Comparison of ENCODE assay signal across 8 cellular contexts in genomic region chr7:91082854-91083495, GRCh38.
DNase-seq lines count a peak whose midpoint lies in the region; ATAC-seq, FAIRE-seq and TF ChIP-seq lines count a peak whose summit lies in the region.

No MANE protein-coding gene starts in this region.

- DNase-seq in D721Med (ENCODE audit: insufficient read length, low spot score) (no peak), HFFc6 (peak; percentile 18), SK-N-MC (ENCODE audit: low read depth, low spot score) (no peak), glomerular visceral epithelial cell (ENCODE audit: extremely low spot score) (peak; percentile 4), uterus (no peak), MG63 (no peak)
- no peak for DNase-seq in CD4-positive, alpha-beta memory T cell

- peak overlapping the region; percentile 76 for H3K27ac ChIP-seq in SK-N-MC
- H3K27ac ChIP-seq in uterus, result peak overlapping the region; percentile 16 to 24
- no peak overlapping the region for H3K27ac ChIP-seq in CD4-positive, alpha-beta memory T cell (ENCODE audit: low read depth, low read length)

- no peaks in the 10 kb centered on the region for H3K27me3 Mint-ChIP-seq in HFFc6 (ENCODE audit: insufficient read depth)
- no peaks in the 10 kb centered on the region for H3K27me3 Mint-ChIP-seq in CD4-positive, alpha-beta memory T cell

- H3K27me3 ChIP-seq in uterus, result no peaks in the 10 kb centered on the region
- no peaks in the 10 kb centered on the region for H3K27me3 ChIP-seq in CD4-positive, alpha-beta memory T cell (ENCODE audit: insufficient read depth, low read length)
- no peaks in the 10 kb centered on the region for H3K27me3 ChIP-seq in MG63

- TF ChIP-seq CTCF in D721Med (IDR thresholded peaks at IDR 0.05; ENCODE audit: insufficient read depth, missing control alignments) (peak; percentile 71), HFFc6 (IDR thresholded peaks at IDR 0.05) (peak; percentile 82), uterus (IDR thresholded peaks at IDR 0.05) (peak in 3 of 4 experiments; percentile 35 to 48 (median 42))

- no peak for ATAC-seq in GM21737 (IDR thresholded peaks at IDR 0.05; ENCODE audit: unreplicated experiment)

- H3K4me3 ChIP-seq in SK-N-MC, result no peak overlapping the region
- no peak overlapping the region for H3K4me3 ChIP-seq in uterus
- no peak overlapping the region for H3K4me3 ChIP-seq in CD4-positive, alpha-beta memory T cell (ENCODE audit: low read length in 2 of 2)
- H3K4me3 ChIP-seq in MG63, result no peak overlapping the region

- intact Hi-C loops in uterus (cut with DNase I; ENCODE audit: low total_unique reads), result no loop called here
- intact Hi-C loops in CD4-positive, alpha-beta memory T cell (cut with micrococcal nuclease), result loop anchor here (10.0 kb wide), 2 partner anchors 802 to 1362 kb away; partner anchors contain the start of genes GATAD1 and MTERF1

- CTCF ChIA-PET in CD4-positive, alpha-beta memory T cell (lab: Charles Lee; ENCODE audit: partially characterized antibody), result interaction anchor here (1.3 kb wide), 1 partner anchor 9 kb away, joined by 3 read pairs; no protein-coding TSS in a partner anchor

- no peak for TF ChIP-seq POLR2A in uterus (IDR thresholded peaks at IDR 0.05)

- H3K4me1 Mint-ChIP-seq in HFFc6 (ENCODE audit: low read depth), result peaks cover 65% of the 10 kb centered on the region
- peaks cover 11 to 24% (median 13%) of the 10 kb centered on the region in 4 donors for H3K4me1 Mint-ChIP-seq in CD4-positive, alpha-beta memory T cell

- no peaks in the 10 kb centered on the region for H3K9me3 Mint-ChIP-seq in HFFc6
- H3K9me3 Mint-ChIP-seq in CD4-positive, alpha-beta memory T cell, result no peaks in the 10 kb centered on the region

- FAIRE-seq in D721Med (lab: Jason Lieb, UNC), result peak; percentile 16

- peak overlapping the region; percentile 8 for H3K4me3 Mint-ChIP-seq in HFFc6
- H3K4me3 Mint-ChIP-seq in CD4-positive, alpha-beta memory T cell, result no peak overlapping the region

- H3K9me3 ChIP-seq in SK-N-MC (ENCODE audit: low read depth, low read length) (no peaks in the 10 kb centered on the region), uterus (no peaks in the 10 kb centered on the region), MG63 (no peaks in the 10 kb centered on the region)
- no peaks in the 10 kb centered on the region for H3K9me3 ChIP-seq in CD4-positive, alpha-beta memory T cell (ENCODE audit: control insufficient read depth in 1 of 2, low read length in 2 of 2)

- 0 out of 2 replicates have a peak, but pooled peaks cover 6% of the 10 kb centered on the region for H3K36me3 Mint-ChIP-seq in HFFc6 (ENCODE audit: low read depth)
- no peaks in the 10 kb centered on the region for H3K36me3 Mint-ChIP-seq in CD4-positive, alpha-beta memory T cell

- POLR2A ChIA-PET in CD4-positive, alpha-beta memory T cell (lab: Charles Lee; ENCODE audit: partially characterized antibody), result no interaction called here

- peaks cover 10% of the 10 kb centered on the region for H3K36me3 ChIP-seq in SK-N-MC (ENCODE audit: insufficient read depth, low read length)
- no peaks in the 10 kb centered on the region for H3K36me3 ChIP-seq in uterus
- no peaks in the 10 kb centered on the region for H3K36me3 ChIP-seq in CD4-positive, alpha-beta memory T cell (ENCODE audit: insufficient read depth, low read length)
- H3K36me3 ChIP-seq in MG63, result no peaks in the 10 kb centered on the region

- H3K9ac ChIP-seq in SK-N-MC (ENCODE audit: insufficient read length), result peak overlapping the region; percentile 54

- peak overlapping the region; percentile 66; the same call in 1 of the 2 replicates for H3K27ac Mint-ChIP-seq in HFFc6
- H3K27ac Mint-ChIP-seq in CD4-positive, alpha-beta memory T cell, result no peak overlapping the region

- H3K4me1 ChIP-seq in uterus, result peaks cover 0 to 7% of the 10 kb centered on the region in 2 donors
- H3K4me1 ChIP-seq in CD4-positive, alpha-beta memory T cell (ENCODE audit: insufficient read depth, low read length), result peaks cover 6% of the 10 kb centered on the region

Comparison
In these comparisons a context has a peak if more than half of its experiments do, and no peak if none do; other contexts are left out.
1. DNase-seq: peak in HFFc6 (single experiment) and glomerular visceral epithelial cell (single experiment); none in D721Med (single experiment), SK-N-MC (single experiment), uterus (0 of 2), CD4-positive, alpha-beta memory T cell (0 of 5) and MG63 (single experiment).
2. Peak in every context shown above with its lines, with median percentiles within 50 percentile points of each other: CTCF ChIP-seq.